Comparison of ENCODE assay signal across 1 cellular context in genomic region chr15:33112541-33113105, GRCh38.
TF ChIP-seq lines count a peak whose summit lies in the region.

No MANE protein-coding gene starts in this region.

TF ChIP-seq in IMR-90, 13 proteins besides CTCF, POLR2A, EP300 and RAD21 (continued from another document):
- TF ChIP-seq, protein P1, sequence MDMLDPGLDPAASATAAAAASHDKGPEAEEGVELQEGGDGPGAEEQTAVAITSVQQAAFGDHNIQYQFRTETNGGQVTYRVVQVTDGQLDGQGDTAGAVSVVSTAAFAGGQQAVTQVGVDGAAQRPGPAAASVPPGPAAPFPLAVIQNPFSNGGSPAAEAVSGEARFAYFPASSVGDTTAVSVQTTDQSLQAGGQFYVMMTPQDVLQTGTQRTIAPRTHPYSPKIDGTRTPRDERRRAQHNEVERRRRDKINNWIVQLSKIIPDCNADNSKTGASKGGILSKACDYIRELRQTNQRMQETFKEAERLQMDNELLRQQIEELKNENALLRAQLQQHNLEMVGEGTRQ (IDR thresholded peaks at IDR 0.05; ENCODE audit: low read depth, low read length) = no peak
- TF ChIP-seq SMC3 (IDR thresholded peaks at IDR 0.05; ENCODE audit: low read depth, low read length) = no peak
- TF ChIP-seq NFE2L2 (IDR thresholded peaks at IDR 0.05; ENCODE audit: low read depth, low read length) = no peak
- TF ChIP-seq CHD1 (IDR thresholded peaks at IDR 0.05; ENCODE audit: low read depth, low read length) = no peak
- TF ChIP-seq MXI1 (IDR thresholded peaks at IDR 0.05; ENCODE audit: borderline replicate concordance, low read depth, low read length) = no peak
- TF ChIP-seq RCOR1 (IDR thresholded peaks at IDR 0.05; ENCODE audit: insufficient replicate concordance, low read length) = no peak
- TF ChIP-seq BHLHE40 (IDR thresholded peaks at IDR 0.05; ENCODE audit: low read depth, low read length) = no peak
- TF ChIP-seq, protein P2, sequence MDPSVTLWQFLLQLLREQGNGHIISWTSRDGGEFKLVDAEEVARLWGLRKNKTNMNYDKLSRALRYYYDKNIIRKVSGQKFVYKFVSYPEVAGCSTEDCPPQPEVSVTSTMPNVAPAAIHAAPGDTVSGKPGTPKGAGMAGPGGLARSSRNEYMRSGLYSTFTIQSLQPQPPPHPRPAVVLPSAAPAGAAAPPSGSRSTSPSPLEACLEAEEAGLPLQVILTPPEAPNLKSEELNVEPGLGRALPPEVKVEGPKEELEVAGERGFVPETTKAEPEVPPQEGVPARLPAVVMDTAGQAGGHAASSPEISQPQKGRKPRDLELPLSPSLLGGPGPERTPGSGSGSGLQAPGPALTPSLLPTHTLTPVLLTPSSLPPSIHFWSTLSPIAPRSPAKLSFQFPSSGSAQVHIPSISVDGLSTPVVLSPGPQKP (IDR thresholded peaks at IDR 0.05; ENCODE audit: borderline replicate concordance, low read depth, low read length) = no peak
- no peak for TF ChIP-seq FOS (IDR thresholded peaks at IDR 0.05; ENCODE audit: low read depth, low read length)
